Comparison of ENCODE assay signal across 8 cellular contexts in genomic region chr10:103542764-103543616, GRCh38. TPM values are rescaled to one million over a fixed set of nuclear protein-coding genes. Genes with fewer than 3 reads are reported as not detected.
DNase-seq lines count a peak whose midpoint lies in the region; ATAC-seq and TF ChIP-seq lines count a peak whose summit lies in the region.

No MANE protein-coding gene starts in this region.

- peak in 1 of 2 experiments; percentile 74; a peak in 2 of 4 replicates for TF ChIP-seq EP300 in SK-N-SH (IDR thresholded peaks at IDR 0.05; ENCODE audit: borderline replicate concordance in 1 of 2, low read depth in 1 of 2, low read length in 1 of 2)

- POLR2A ChIA-PET in SK-N-SH (lab: Yijun Ruan, JAX): interaction anchor here (0.6 to 1.7 kb wide), 3 partner anchors 21 to 40 kb away, joined by 3 to 4 read pairs (median 3); no protein-coding TSS in a partner anchor

- DNase-seq in NCI-H2107 treated with DMSO at 0.1 percent for 48 hours (lab: John Stamatoyannopoulos, UW; ENCODE audit: unreplicated experiment): peak; percentile 57
- DNase-seq in NCI-H2107 (lab: John Stamatoyannopoulos, UW): no peak
- DNase-seq in MV-4-11 (lab: John Stamatoyannopoulos, UW): peak; percentile 48
- DNase-seq in SK-N-SH: peak; percentile 82
- peak; percentile 82 for DNase-seq in cerebellum (ENCODE audit: low spot score)
- no peak for DNase-seq in left lung
- DNase-seq in stimulated activated CD8-positive, alpha-beta memory T cell treated with anti-CD3 and anti-CD28 coated beads, Interleukin-4, amount 100 ng/mL, for 48 hours: peak; percentile 54
- no peak for DNase-seq in germinal center (ENCODE audit: low spot score)

- peak overlapping the region; percentile 74; the same call in 1 of the 2 replicates for H2AFZ ChIP-seq in SK-N-SH (ENCODE audit: low read depth)

- H3K27me3 ChIP-seq in SK-N-SH (ENCODE audit: insufficient read depth): peaks cover 15% of the 10 kb centered on the region; the same call in 1 of the 2 replicates
- H3K27me3 ChIP-seq in left lung: peaks cover 0 to 18% of the 10 kb centered on the region in 2 donors

- no peaks in the 10 kb centered on the region for H4K20me1 ChIP-seq in SK-N-SH (ENCODE audit: insufficient read depth)

- no peaks in the 10 kb centered on the region for H3F3A ChIP-seq in SK-N-SH (replicated peaks; ENCODE audit: insufficient read depth)

- no peaks in the 10 kb centered on the region for H3K9me3 ChIP-seq in SK-N-SH
- no peaks in the 10 kb centered on the region for H3K9me3 ChIP-seq in left lung

- peak; percentile 54 for TF ChIP-seq RAD21 in SK-N-SH (IDR thresholded peaks at IDR 0.05; ENCODE audit: low read length)

- H3K9ac ChIP-seq in SK-N-SH: no peak overlapping the region

- CTCF ChIA-PET in SK-N-SH (lab: Yijun Ruan, JAX): interaction anchor here (0.6 to 3.4 kb wide), 22 partner anchors 10 to 62 kb away, joined by 3 to 18 read pairs (median 6); partner anchors contain the start of gene NEURL1

- TF ChIP-seq CTCF in SK-N-SH (IDR thresholded peaks at IDR 0.05) (peak; percentile 60), left lung (IDR thresholded peaks at IDR 0.05) (no peak)

- H3K4me1 ChIP-seq in SK-N-SH (ENCODE audit: control insufficient read depth in 1 of 2, insufficient read depth in 2 of 2, low read depth in 1 of 2, low read length in 1 of 2) (peaks cover 8 to 43% of the 10 kb centered on the region in 2 experiments; a peak in 3 of 4 replicates), left lung (peaks cover 4 to 12% of the 10 kb centered on the region in 2 donors)

- peak overlapping the region in 1 of 2 experiments; percentile 91; a peak in 2 of 4 replicates for H3K27ac ChIP-seq in SK-N-SH (ENCODE audit: low read depth in 2 of 2, low read length in 1 of 2)
- no peak overlapping the region for H3K27ac ChIP-seq in left lung

- intact Hi-C loops in left lung (cut with DNase I): no loop called here

- no peaks in the 10 kb centered on the region for H3K79me2 ChIP-seq in SK-N-SH (ENCODE audit: insufficient read depth)

- H3K36me3 ChIP-seq in SK-N-SH (replicated peaks in 1 of 2; ENCODE audit: control insufficient read depth in 1 of 2, insufficient read depth in 2 of 2, low read length in 1 of 2) (no peaks in the 10 kb centered on the region), left lung (no peaks in the 10 kb centered on the region)

- 17% methylated on average over 15 of the region's 17 CpGs for WGBS in SK-N-SH (ENCODE audit: low lambda C conversion rate)

- peak; percentile 66 for ATAC-seq in left lung

- H3K4me2 ChIP-seq in SK-N-SH: peak overlapping the region; percentile 78

- H3K4me3 ChIP-seq in SK-N-SH (ENCODE audit: low read depth in 2 of 2, low read length in 1 of 2): peak overlapping the region; percentile 32 to 63; a peak in 3 of 4 replicates
- H3K4me3 ChIP-seq in left lung: peak overlapping the region in 1 of 2 donors; percentile 19

- no peaks in the 10 kb centered on the region for H3K9me2 ChIP-seq in SK-N-SH

TF ChIP-seq in SK-N-SH, 30 proteins besides CTCF, POLR2A, EP300 and RAD21:
- TF ChIP-seq FOXJ3 (CRISPR knock-in tag; IDR thresholded peaks at IDR 0.05) (peak; percentile 90), RCOR1 (IDR thresholded peaks at IDR 0.05; ENCODE audit: low read length) (peak; percentile 28; the same call in 1 of the 2 replicates), SIN3A (IDR thresholded peaks at IDR 0.05; ENCODE audit: borderline replicate concordance, low read depth, low read length) (no peak), NRF1 (IDR thresholded peaks at IDR 0.05; ENCODE audit: low read depth, low read length) (no peak), TEAD4 (IDR thresholded peaks at IDR 0.05; ENCODE audit: borderline replicate concordance, insufficient read depth) (no peak), RXRA (IDR thresholded peaks at IDR 0.05; ENCODE audit: borderline replicate concordance, low read depth) (no peak), CHD2 (IDR thresholded peaks at IDR 0.05; ENCODE audit: low read length, partially characterized antibody) (peak; percentile 70), MXI1 (IDR thresholded peaks at IDR 0.05; ENCODE audit: low read depth, low read length) (peak; percentile 43; the same call in 1 of the 2 replicates), FOXM1 (IDR thresholded peaks at IDR 0.05; ENCODE audit: low read depth) (no peak), SMC3 (IDR thresholded peaks at IDR 0.05; ENCODE audit: low read depth, low read length) (peak; percentile 47; the same call in 1 of the 2 replicates), GATA2 (CRISPR knock-in tag; IDR thresholded peaks at IDR 0.05) (peak; percentile 98)
- TF ChIP-seq, protein P1, sequence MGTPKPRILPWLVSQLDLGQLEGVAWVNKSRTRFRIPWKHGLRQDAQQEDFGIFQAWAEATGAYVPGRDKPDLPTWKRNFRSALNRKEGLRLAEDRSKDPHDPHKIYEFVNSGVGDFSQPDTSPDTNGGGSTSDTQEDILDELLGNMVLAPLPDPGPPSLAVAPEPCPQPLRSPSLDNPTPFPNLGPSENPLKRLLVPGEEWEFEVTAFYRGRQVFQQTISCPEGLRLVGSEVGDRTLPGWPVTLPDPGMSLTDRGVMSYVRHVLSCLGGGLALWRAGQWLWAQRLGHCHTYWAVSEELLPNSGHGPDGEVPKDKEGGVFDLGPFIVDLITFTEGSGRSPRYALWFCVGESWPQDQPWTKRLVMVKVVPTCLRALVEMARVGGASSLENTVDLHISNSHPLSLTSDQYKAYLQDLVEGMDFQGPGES (IDR thresholded peaks at IDR 0.05; ENCODE audit: low read depth, low read length): no peak

RNA-seq across cellular contexts. Expression of gene NEURL1, which starts 49.5 kb away (rescaled TPM):
- polyA plus RNA-seq in SK-N-SH (2012; rRNA removed): 0.05 and 0.19 TPM in 2 replicates
- 0.04 and 0.05 TPM in 2 replicates for polyA plus RNA-seq in SK-N-SH (2012; cell fraction: cytosol; rRNA removed)
- polyA plus RNA-seq in SK-N-SH (2012; cell fraction: nucleus; rRNA removed): 0.12 and 0.36 TPM in 2 replicates
- total RNA-seq in cerebellum (16.8 TPM), left lung (under 1 TPM; 0.76 TPM)

Comparison
In these comparisons a context has a peak if more than half of its experiments do, and no peak if none do; other contexts are left out.
1. DNase-seq: peak in NCI-H2107 treated with DMSO at 0.1 percent for 48 hours (single experiment), MV-4-11 (single experiment), SK-N-SH (single experiment), cerebellum (single experiment) and stimulated activated CD8-positive, alpha-beta memory T cell treated with anti-CD3 and anti-CD28 coated beads, Interleukin-4, amount 100 ng/mL, for 48 hours (single experiment); none in NCI-H2107 (single experiment), left lung (0 of 2) and germinal center (single experiment).
2. RNA of gene NEURL1, which starts 49.5 kb away (total RNA-seq): 16.8 TPM in cerebellum (single experiment); 0.76 TPM in left lung; every median in the first group is over 10 times any median in the second.